29 cellular contexts compared by ENCODE assay signal in the genomic region with DNA sequence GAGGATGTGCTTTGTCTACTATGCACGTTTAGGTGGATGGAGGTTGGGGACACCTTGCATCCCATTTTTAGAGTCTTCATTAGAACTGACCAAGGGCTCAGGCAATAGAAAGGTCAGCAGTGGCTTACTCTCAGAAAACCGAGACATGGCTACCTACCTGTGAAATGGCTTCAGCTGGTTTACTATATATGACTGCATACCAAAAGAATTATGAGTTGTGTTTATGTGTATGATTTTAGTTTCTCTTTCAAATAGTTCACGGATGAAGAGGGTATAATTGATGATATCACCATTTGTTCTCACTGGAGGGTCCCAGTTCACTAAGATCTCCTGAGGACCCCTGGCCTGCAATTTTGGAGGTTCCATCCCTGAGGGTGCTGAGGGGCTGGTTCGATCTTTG.
"Had no signal": no experiment of that assay in that cellular context is flagged by ENCODE, and none has a peak within 500 bp of the region (broad histone marks: within the 10 kb centered on the region; RNA-seq: fewer than 3 reads in every experiment).

No MANE protein-coding gene starts in this region.

- H3K4me3 ChIP-seq: ascending aorta, breast epithelium, cardiac muscle cell, coronary artery, dorsolateral prefrontal cortex, esophagus muscularis mucosa, gastrocnemius medialis, heart left ventricle had no signal

- ATAC-seq: activated CD4-positive, alpha-beta T cell treated with anti-CD3 and anti-CD28 coated beads for 36 hours; activated CD8-positive, alpha-beta memory T cell treated with anti-CD3 and anti-CD28 coated beads, Interleukin-2, amount 10 ng/mL, durations not matched to agents 7 days and 5 days; activated CD8-positive, alpha-beta T cell treated with anti-CD3 and anti-CD28 coated beads, Interleukin-2, amount 10 ng/mL, durations not matched to agents 7 days and 5 days; activated naive CD4-positive, alpha-beta T cell treated with anti-CD3 and anti-CD28 coated beads, Interleukin-2, amount 50 U/mL, for 72 hours; activated T-cell treated with anti-CD3 and anti-CD28 coated beads, Interleukin-2, amount 50 U/mL, for 72 hours; effector memory CD8-positive, alpha-beta T cell; foreskin keratinocyte; gastrocnemius medialis; heart left ventricle had no signal

- H3K4me1 ChIP-seq: breast epithelium, esophagus muscularis mucosa, foreskin keratinocyte, gastrocnemius medialis, heart left ventricle had no signal

- H3K27ac ChIP-seq: ascending aorta, breast epithelium, cardiac muscle cell, coronary artery, dorsolateral prefrontal cortex, esophagus muscularis mucosa, foreskin keratinocyte, gastrocnemius medialis, heart left ventricle had no signal

- H3K27me3 ChIP-seq: ascending aorta, breast epithelium, cardiac muscle cell, esophagus muscularis mucosa, foreskin keratinocyte, gastrocnemius medialis, heart left ventricle had no signal

- H3K9me3 ChIP-seq: ascending aorta, breast epithelium, esophagus muscularis mucosa, gastrocnemius medialis, heart left ventricle had no signal

- H3K36me3 ChIP-seq: ascending aorta, breast epithelium, cardiac muscle cell, esophagus muscularis mucosa, gastrocnemius medialis, heart left ventricle had no signal

- DNase-seq: activated CD4-positive, alpha-beta memory T cell treated with anti-CD3 and anti-CD28 coated beads for 36 hours; activated CD4-positive, alpha-beta T cell treated with anti-CD3 and anti-CD28 coated beads for 36 hours; activated CD4-positive, alpha-beta T cell treated with anti-CD3 and anti-CD28 coated beads, Interleukin-2, amount 10 ng/mL, durations not matched to agents 24 days and 14 days; activated CD4-positive, CD25-positive, alpha-beta regulatory T cell; activated CD4-positive, CD25-positive, alpha-beta regulatory T cell treated with anti-CD3 and anti-CD28 coated beads, Interleukin-2, amount 50 U/mL, for 72 hours; activated CD8-positive, alpha-beta memory T cell treated with anti-CD3 and anti-CD28 coated beads, Interleukin-2, amount 10 ng/mL, durations not matched to agents 7 days and 5 days; activated CD8-positive, alpha-beta memory T cell treated with anti-CD3 and anti-CD28 coated beads, Interleukin-2, amount 50 U/mL, for 4 hours; activated CD8-positive, alpha-beta T cell treated with anti-CD3 and anti-CD28 coated beads, Interleukin-2, amount 10 ng/mL, durations not matched to agents 7 days and 5 days; activated gamma-delta T cell; activated naive CD4-positive, alpha-beta T cell; activated naive CD4-positive, alpha-beta T cell treated with anti-CD3 and anti-CD28 coated beads, Interleukin-2, amount 10 ng/mL, durations not matched to agents 7 days and 5 days; activated naive CD8-positive, alpha-beta T cell treated with anti-CD3 and anti-CD28 coated beads, Interleukin-2, amount 10 ng/mL, durations not matched to agents 7 days and 5 days; activated T-cell treated with anti-CD3 and anti-CD28 coated beads, Interleukin-2, amount 50 U/mL, for 1 hour; activated T-cell treated with anti-CD3 and anti-CD28 coated beads, Interleukin-2, amount 50 U/mL, for 72 hours; central memory CD4-positive, alpha-beta T cell; dorsolateral prefrontal cortex; effector memory CD8-positive, alpha-beta T cell; erythroblast; foreskin keratinocyte; gastrocnemius medialis; glutamatergic neuron; heart left ventricle; hypothalamus had no signal
